In genomic region chr9:31140316-31140715, GRCh38 we compare ENCODE assay signal across 9 cellular contexts.
DNase-seq lines count a peak whose midpoint lies in the region; ATAC-seq, FAIRE-seq and TF ChIP-seq lines count a peak whose summit lies in the region.
"Had no signal": no experiment of that assay in that cellular context is flagged by ENCODE, and none has a peak within 500 bp of the region (broad histone marks: within the 10 kb centered on the region; RNA-seq: fewer than 3 reads in every experiment).

No MANE protein-coding gene starts in this region.

- no peaks in the 10 kb centered on the region for H3K27me3 ChIP-seq in kidney epithelial cell (ENCODE audit: control insufficient read depth, insufficient read depth, low read length)

- peak; percentile 26 for DNase-seq in SK-N-MC (ENCODE audit: low read depth, low spot score)
- DNase-seq in kidney epithelial cell (ENCODE audit: low read depth), result no peak
- DNase-seq in stimulated activated CD4-positive, alpha-beta T cell treated with anti-CD3 and anti-CD28 coated beads, Interleukin-2, amount 100 ng/mL, for 24 hours, result no peak
- DNase-seq in stimulated activated naive B cell treated with anti-CD40 and anti-IgM and Interleukin-4, amounts not matched to agents 10 μg/mL and 1 μg/mL and 100 μg/mL, for 72 hours, result no peak
- DNase-seq in activated naive CD8-positive, alpha-beta T cell treated with anti-CD3 and anti-CD28 coated beads for 36 hours, result no peak

- peak; percentile 49 for TF ChIP-seq CTCF in kidney epithelial cell (IDR thresholded peaks at IDR 0.05; ENCODE audit: insufficient read depth, low read length, poor library complexity, severe bottlenecking)

- ATAC-seq in HG03095 (IDR thresholded peaks at IDR 0.05; ENCODE audit: unreplicated experiment), result peak; percentile 65
- ATAC-seq in stimulated activated naive B cell treated with anti-CD40 and anti-IgM and Interleukin-4, amounts not matched to agents 10 μg/mL and 1 μg/mL and 100 μg/mL, for 72 hours (replicated peaks), result no peak
- no peak for ATAC-seq in GM19452 (IDR thresholded peaks at IDR 0.05; ENCODE audit: unreplicated experiment)

- peak; percentile 44 for FAIRE-seq in G401.6 (lab: Jason Lieb, UNC)

- H3K36me3 ChIP-seq in SK-N-MC (ENCODE audit: insufficient read depth, low read length), result no peaks in the 10 kb centered on the region
- no peaks in the 10 kb centered on the region for H3K36me3 ChIP-seq in kidney epithelial cell (ENCODE audit: control insufficient read depth, insufficient read depth, low read length)

- no peak overlapping the region for H3K27ac ChIP-seq in SK-N-MC

- no peak overlapping the region for H3K27ac Mint-ChIP-seq in stimulated activated naive B cell treated with anti-CD40 and anti-IgM and Interleukin-4, amounts not matched to agents 10 μg/mL and 1 μg/mL and 100 μg/mL, for 72 hours
- no peak overlapping the region for H3K27ac Mint-ChIP-seq in activated naive CD8-positive, alpha-beta T cell treated with anti-CD3 and anti-CD28 coated beads for 36 hours
- H3K27ac Mint-ChIP-seq: dendritic cell treated with granulocyte-macrophage colony-stimulating factor and Interleukin-4, amounts not matched to agents 40 ng/mL and 50 ng/mL, for 4 days had no signal

- H3K9me3 Mint-ChIP-seq in stimulated activated naive B cell treated with anti-CD40 and anti-IgM and Interleukin-4, amounts not matched to agents 10 μg/mL and 1 μg/mL and 100 μg/mL, for 72 hours, result no peaks in the 10 kb centered on the region
- no peaks in the 10 kb centered on the region for H3K9me3 Mint-ChIP-seq in activated naive CD8-positive, alpha-beta T cell treated with anti-CD3 and anti-CD28 coated beads for 36 hours
- H3K9me3 Mint-ChIP-seq: dendritic cell treated with granulocyte-macrophage colony-stimulating factor and Interleukin-4, amounts not matched to agents 40 ng/mL and 50 ng/mL, for 4 days had no signal

- no peaks in the 10 kb centered on the region for H3K27me3 Mint-ChIP-seq in stimulated activated naive B cell treated with anti-CD40 and anti-IgM and Interleukin-4, amounts not matched to agents 10 μg/mL and 1 μg/mL and 100 μg/mL, for 72 hours
- no peaks in the 10 kb centered on the region for H3K27me3 Mint-ChIP-seq in activated naive CD8-positive, alpha-beta T cell treated with anti-CD3 and anti-CD28 coated beads for 36 hours
- H3K27me3 Mint-ChIP-seq: dendritic cell treated with granulocyte-macrophage colony-stimulating factor and Interleukin-4, amounts not matched to agents 40 ng/mL and 50 ng/mL, for 4 days had no signal

- no peaks in the 10 kb centered on the region for H3K36me3 Mint-ChIP-seq in stimulated activated naive B cell treated with anti-CD40 and anti-IgM and Interleukin-4, amounts not matched to agents 10 μg/mL and 1 μg/mL and 100 μg/mL, for 72 hours
- H3K36me3 Mint-ChIP-seq in activated naive CD8-positive, alpha-beta T cell treated with anti-CD3 and anti-CD28 coated beads for 36 hours, result no peaks in the 10 kb centered on the region

- no peaks in the 10 kb centered on the region for H3K4me1 Mint-ChIP-seq in stimulated activated naive B cell treated with anti-CD40 and anti-IgM and Interleukin-4, amounts not matched to agents 10 μg/mL and 1 μg/mL and 100 μg/mL, for 72 hours
- peaks cover 3% of the 10 kb centered on the region for H3K4me1 Mint-ChIP-seq in activated naive CD8-positive, alpha-beta T cell treated with anti-CD3 and anti-CD28 coated beads for 36 hours

- H3K9ac ChIP-seq in SK-N-MC (ENCODE audit: insufficient read length), result no peak overlapping the region

- no peaks in the 10 kb centered on the region for H3K9me3 ChIP-seq in SK-N-MC (ENCODE audit: low read depth, low read length)

- H3K4me3 ChIP-seq in SK-N-MC (no peak overlapping the region), kidney epithelial cell (ENCODE audit: low read depth, low read length) (no peak overlapping the region)

- no peak overlapping the region for H3K4me3 Mint-ChIP-seq in stimulated activated naive B cell treated with anti-CD40 and anti-IgM and Interleukin-4, amounts not matched to agents 10 μg/mL and 1 μg/mL and 100 μg/mL, for 72 hours
- H3K4me3 Mint-ChIP-seq in activated naive CD8-positive, alpha-beta T cell treated with anti-CD3 and anti-CD28 coated beads for 36 hours, result no peak overlapping the region
- H3K4me3 Mint-ChIP-seq: dendritic cell treated with granulocyte-macrophage colony-stimulating factor and Interleukin-4, amounts not matched to agents 40 ng/mL and 50 ng/mL, for 4 days had no signal
